Comparison of ENCODE assay signal across 16 cellular contexts in the genomic region with DNA sequence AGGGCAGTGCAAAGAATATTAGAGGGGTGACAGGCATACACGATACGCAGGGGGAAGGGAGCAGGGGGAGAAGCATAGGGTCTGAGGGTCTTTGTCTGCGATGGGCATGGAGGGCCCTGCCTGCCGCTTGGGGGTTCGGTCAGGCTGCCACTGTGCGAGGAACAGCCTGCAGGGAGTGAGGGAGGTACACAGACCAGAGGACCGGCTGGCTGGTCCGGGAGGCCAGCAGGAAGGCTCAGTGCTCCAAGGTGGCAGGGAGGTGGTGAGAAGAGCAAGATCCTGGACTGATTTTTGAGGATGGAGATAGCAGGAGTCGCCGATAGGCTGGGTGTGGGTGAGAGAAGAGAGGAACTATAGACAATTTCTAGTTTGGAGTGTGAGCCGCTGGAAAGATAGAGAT.
A peak's percentile ranks its signal among the peaks of the same experiment; 100 is the strongest.
DNase-seq lines count a peak whose midpoint lies in the region; ATAC-seq, FAIRE-seq and TF ChIP-seq lines count a peak whose summit lies in the region.
"Had no signal": no experiment of that assay in that cellular context is flagged by ENCODE, and none has a peak within 500 bp of the region (broad histone marks: within the 10 kb centered on the region; RNA-seq: fewer than 3 reads in every experiment).

No MANE protein-coding gene starts in this region.

- no peak overlapping the region for H3K23ac ChIP-seq in mesendoderm (ENCODE audit: low read length)

- peaks cover 10% of the 10 kb centered on the region for H3K27me3 Mint-ChIP-seq in HFFc6 (ENCODE audit: insufficient read depth)
- H3K27me3 Mint-ChIP-seq in central memory CD8-positive, alpha-beta T cell = no peaks in the 10 kb centered on the region
- H3K27me3 Mint-ChIP-seq in stimulated activated naive B cell treated with anti-CD40 and anti-IgM and Interleukin-4, amounts not matched to agents 10 μg/mL and 1 μg/mL and 100 μg/mL, for 72 hours = no peaks in the 10 kb centered on the region

- no peaks in the 10 kb centered on the region for H3K79me1 ChIP-seq in mesendoderm (ENCODE audit: low read length)

- TF ChIP-seq CTCF in HepG2 (CRISPR knock-in tag; IDR thresholded peaks at IDR 0.05) = no peak
- TF ChIP-seq CTCF in right lobe of liver (IDR thresholded peaks at IDR 0.05) = no peak
- TF ChIP-seq CTCF in HFFc6 (IDR thresholded peaks at IDR 0.05) = no peak
- TF ChIP-seq CTCF in BE2C (IDR thresholded peaks at IDR 0.05; ENCODE audit: low read depth, low read length) = no peak

- no peak overlapping the region for H3K4me3 ChIP-seq in HepG2 (replicated peaks in 1 of 3; ENCODE audit: insufficient read depth in 1 of 3, low read depth in 2 of 3, low read length in 3 of 3)
- no peak overlapping the region for H3K4me3 ChIP-seq in right lobe of liver
- no peak overlapping the region for H3K4me3 ChIP-seq in BE2C (ENCODE audit: low read depth, low read length)
- no peak overlapping the region for H3K4me3 ChIP-seq in mesendoderm (ENCODE audit: low read length)
- H3K4me3 ChIP-seq: BLaER1 treated with 17β-estradiol and CSF1 and Interleukin-3, amounts not matched to agents 10 nM and 100 nM had no signal

- no peak overlapping the region for H3K56ac ChIP-seq in mesendoderm (ENCODE audit: low read length)

- H3K9ac ChIP-seq in HepG2 (ENCODE audit: insufficient read depth, low read depth, low read length) (no peak overlapping the region), mesendoderm (ENCODE audit: low read length) (no peak overlapping the region)
- H3K9ac ChIP-seq: BLaER1 treated with 17β-estradiol and CSF1 and Interleukin-3, amounts not matched to agents 10 nM and 100 nM had no signal

- H3K9me3 ChIP-seq in HepG2 (ENCODE audit: low read length) (no peaks in the 10 kb centered on the region), right lobe of liver (no peaks in the 10 kb centered on the region), BE2C (no peaks in the 10 kb centered on the region)
- H3K9me3 ChIP-seq: BLaER1 treated with 17β-estradiol and CSF1 and Interleukin-3, amounts not matched to agents 10 nM and 100 nM had no signal

- no peak overlapping the region for H2AK5ac ChIP-seq in mesendoderm (ENCODE audit: low read length)

- TF ChIP-seq POLR2A in HepG2 (IDR thresholded peaks at IDR 0.05; ENCODE audit: insufficient read depth in 1 of 2, low read depth in 2 of 2, low read length in 2 of 2) (no peak), right lobe of liver (IDR thresholded peaks at IDR 0.05) (no peak)

- intact Hi-C loops in HepG2 (cut with micrococcal nuclease; ENCODE audit: unreplicated experiment) = no loop called here
- intact Hi-C loops in right lobe of liver (cut with DNase I) = no loop called here

- CTCF ChIA-PET in HepG2 (lab: Yijun Ruan, JAX; ENCODE audit: low intra/inter-chr PET ratio, low total read pairs) = no interaction called here

- H4K20me1 ChIP-seq in HepG2 (ENCODE audit: insufficient read depth, low read length) = no peaks in the 10 kb centered on the region

- H3K27me3 ChIP-seq in HepG2 (ENCODE audit: control insufficient read depth in 1 of 2, insufficient read depth in 2 of 2, low read length in 2 of 2) (no peaks in the 10 kb centered on the region), right lobe of liver (no peaks in the 10 kb centered on the region), BE2C (no peaks in the 10 kb centered on the region), mesendoderm (ENCODE audit: insufficient read depth, low read length, poor library complexity) (no peaks in the 10 kb centered on the region)
- H3K27me3 ChIP-seq: BLaER1 treated with 17β-estradiol and CSF1 and Interleukin-3, amounts not matched to agents 10 nM and 100 nM had no signal

- POLR2A ChIA-PET in HepG2 (lab: Yijun Ruan, JAX) = no interaction called here

- peaks cover 5% of the 10 kb centered on the region; the same call in 1 of the 2 replicates for H3K9me3 Mint-ChIP-seq in HFFc6
- H3K9me3 Mint-ChIP-seq in central memory CD8-positive, alpha-beta T cell = peaks cover 15% of the 10 kb centered on the region
- peaks cover 0 to 1% of the 10 kb centered on the region in 2 donors for H3K9me3 Mint-ChIP-seq in stimulated activated naive B cell treated with anti-CD40 and anti-IgM and Interleukin-4, amounts not matched to agents 10 μg/mL and 1 μg/mL and 100 μg/mL, for 72 hours

- H4K8ac ChIP-seq in mesendoderm (ENCODE audit: low read depth, low read length) = no peak overlapping the region

- ATAC-seq in HepG2 (no peak), right lobe of liver (no peak)
- ATAC-seq in central memory CD8-positive, alpha-beta T cell (replicated peaks; ENCODE audit: extremely low read depth, poor library complexity, severe bottlenecking) = no peak
- ATAC-seq in stimulated activated naive B cell treated with anti-CD40 and anti-IgM and Interleukin-4, amounts not matched to agents 10 μg/mL and 1 μg/mL and 100 μg/mL, for 72 hours (replicated peaks) = no peak
- ATAC-seq: Right ventricle myocardium inferior had no signal

- TF ChIP-seq EP300 in HepG2 (IDR thresholded peaks at IDR 0.05; ENCODE audit: low read depth in 2 of 2, low read length in 2 of 2) (no peak), HepG2 (CRISPR knock-in tag; IDR thresholded peaks at IDR 0.05; ENCODE audit: borderline replicate concordance) (no peak)

- DNase-seq in HepG2 (ENCODE audit: low spot score) (no peak), right lobe of liver (no peak), HFFc6 (no peak), BE2C (no peak), mesendoderm (no peak)
- DNase-seq in central memory CD8-positive, alpha-beta T cell (ENCODE audit: low spot score in 2 of 2) = no peak
- no peak for DNase-seq in stimulated activated naive B cell treated with anti-CD40 and anti-IgM and Interleukin-4, amounts not matched to agents 10 μg/mL and 1 μg/mL and 100 μg/mL, for 72 hours
- no peak for DNase-seq in stimulated activated CD4-positive, alpha-beta T cell treated with anti-CD3 and anti-CD28 coated beads, Interleukin-1b, Interleukin-23, amount 100 ng/mL, for 48 hours
- DNase-seq: CD8-positive, alpha-beta memory T cell; NCI-H1092 treated with DMSO at 0.1 percent for 48 hours; NCI-H2081 treated with DMSO at 0.1 percent for 48 hours; NCI-H748 treated with DMSO at 0.1 percent for 48 hours had no signal

- 95% methylated on average over 11 of the region's 11 CpGs for WGBS in HepG2 (ENCODE audit: low lambda C conversion rate)
- WGBS in right lobe of liver (ENCODE audit: insufficient coverage, low coverage, low lambda C conversion rate, missing lambda C conversion rate) = 80% methylated on average over 8 of the region's 11 CpGs
- WGBS in mesendoderm (ENCODE audit: extremely low coverage, insufficient coverage, low lambda C conversion rate) = no CpG with 5 or more reads among the region's 11 CpGs

- H2BK5ac ChIP-seq in mesendoderm (ENCODE audit: low read length) = no peak overlapping the region

- H3K4me2 ChIP-seq in HepG2 (ENCODE audit: low read depth, low read length) (no peak overlapping the region), mesendoderm (ENCODE audit: low read length) (no peak overlapping the region)

- H2AFZ ChIP-seq in HepG2 (ENCODE audit: low read length) = no peak overlapping the region

- no peak overlapping the region for H4K5ac ChIP-seq in mesendoderm (ENCODE audit: low read length)

- no peak overlapping the region for H3K18ac ChIP-seq in mesendoderm (ENCODE audit: low read length)

- H3K4me1 Mint-ChIP-seq in HFFc6 (ENCODE audit: low read depth) = peaks cover 17% of the 10 kb centered on the region
- peaks cover 21% of the 10 kb centered on the region for H3K4me1 Mint-ChIP-seq in central memory CD8-positive, alpha-beta T cell
- H3K4me1 Mint-ChIP-seq in stimulated activated naive B cell treated with anti-CD40 and anti-IgM and Interleukin-4, amounts not matched to agents 10 μg/mL and 1 μg/mL and 100 μg/mL, for 72 hours = peaks cover 0 to 10% of the 10 kb centered on the region in 2 donors

- no peak overlapping the region for H3K4ac ChIP-seq in mesendoderm (ENCODE audit: low read depth, low read length)

- no peak overlapping the region for H2BK120ac ChIP-seq in mesendoderm (ENCODE audit: low read depth, low read length)

- no TSS peak for BruUV-seq in HepG2 (replicated peaks; lab: Mats Ljungman, UMichigan)

- no peak overlapping the region for H3K27ac ChIP-seq in HepG2 (ENCODE audit: extremely low read length, insufficient read depth, low read length)
- H3K27ac ChIP-seq in right lobe of liver = no peak overlapping the region
- H3K27ac ChIP-seq in mesendoderm (ENCODE audit: low read depth, low read length) = no peak overlapping the region

- peak overlapping the region; percentile 43; the same call in 1 of the 2 replicates for H3K27ac Mint-ChIP-seq in HFFc6
- peak overlapping the region; percentile 77 for H3K27ac Mint-ChIP-seq in central memory CD8-positive, alpha-beta T cell (ENCODE audit: low read depth)
- H3K27ac Mint-ChIP-seq in stimulated activated naive B cell treated with anti-CD40 and anti-IgM and Interleukin-4, amounts not matched to agents 10 μg/mL and 1 μg/mL and 100 μg/mL, for 72 hours = peak overlapping the region; percentile 49

- H3K4me1 ChIP-seq in HepG2 (ENCODE audit: insufficient read depth, low read length) (peaks cover 19% of the 10 kb centered on the region), right lobe of liver (no peaks in the 10 kb centered on the region), BE2C (no peaks in the 10 kb centered on the region), mesendoderm (ENCODE audit: control insufficient read depth, low read depth, low read length) (no peaks in the 10 kb centered on the region)

- no peak overlapping the region for H2BK15ac ChIP-seq in mesendoderm (replicated peaks; ENCODE audit: low read depth)

- no peak for TF ChIP-seq RAD21 in HepG2 (CRISPR knock-in tag; IDR thresholded peaks at IDR 0.05)

- H3K36me3 Mint-ChIP-seq in HFFc6 (ENCODE audit: low read depth) = peaks cover 34% of the 10 kb centered on the region
- peaks cover 40% of the 10 kb centered on the region for H3K36me3 Mint-ChIP-seq in central memory CD8-positive, alpha-beta T cell (ENCODE audit: insufficient read depth)
- peaks cover 37 to 57% of the 10 kb centered on the region in 2 donors for H3K36me3 Mint-ChIP-seq in stimulated activated naive B cell treated with anti-CD40 and anti-IgM and Interleukin-4, amounts not matched to agents 10 μg/mL and 1 μg/mL and 100 μg/mL, for 72 hours

- H3K4me3 Mint-ChIP-seq in HFFc6 = no peak overlapping the region
- no peak overlapping the region for H3K4me3 Mint-ChIP-seq in central memory CD8-positive, alpha-beta T cell
- H3K4me3 Mint-ChIP-seq in stimulated activated naive B cell treated with anti-CD40 and anti-IgM and Interleukin-4, amounts not matched to agents 10 μg/mL and 1 μg/mL and 100 μg/mL, for 72 hours = no peak overlapping the region

- FAIRE-seq in HepG2 (lab: Jason Lieb, UNC) = no peak
- FAIRE-seq: D721Med, RCC 7860 had no signal

- in situ Hi-C loops in HepG2 (cut with HindIII; ENCODE audit: extremely low pct_ligation_motif_present, low pct_unique_long_range_greater_than_20kb) = no loop called here

- H3K79me2 ChIP-seq in HepG2 (ENCODE audit: insufficient read depth, low read length) (no peaks in the 10 kb centered on the region), mesendoderm (ENCODE audit: control insufficient read depth, insufficient read depth, low read length) (no peaks in the 10 kb centered on the region)

- H3K36me3 ChIP-seq in HepG2 (replicated peaks in 1 of 2; ENCODE audit: control insufficient read depth in 1 of 2, insufficient read depth in 2 of 2, low read length in 2 of 2) = peaks cover 2 to 3% of the 10 kb centered on the region in 2 experiments; a peak in 4 of 5 replicates
- H3K36me3 ChIP-seq in right lobe of liver = peaks cover 0 to under 1% (median 0%) of the 10 kb centered on the region in 4 donors
- H3K36me3 ChIP-seq in BE2C = peaks cover 5% of the 10 kb centered on the region; the same call in 1 of the 2 replicates
- no peaks in the 10 kb centered on the region for H3K36me3 ChIP-seq in mesendoderm (ENCODE audit: control insufficient read depth, insufficient read depth, low read length)
